8 cellular contexts compared by ENCODE assay signal in genomic region chr19:37468961-37469777, GRCh38. TPM values are rescaled to one million over a fixed set of nuclear protein-coding genes. Genes with fewer than 3 reads are reported as not detected.
DNase-seq lines count a peak whose midpoint lies in the region; ATAC-seq and TF ChIP-seq lines count a peak whose summit lies in the region.

TSS of gene ZNF570 (plus strand) at chr19:37469356. CDS start at chr19:37470355, 999 bp downstream.

- H3K4me1 Mint-ChIP-seq in activated CD4-positive, alpha-beta T cell treated with anti-CD3 and anti-CD28 coated beads, Interleukin-2, amount 10 ng/mL, durations not matched to agents 24 days and 14 days, result peaks cover 19% of the 10 kb centered on the region

- H3K4me3 ChIP-seq in coronary artery, result peak within 1 kb of the TSS; percentile 83

- H3K9me3 Mint-ChIP-seq in activated CD4-positive, alpha-beta T cell treated with anti-CD3 and anti-CD28 coated beads, Interleukin-2, amount 10 ng/mL, durations not matched to agents 24 days and 14 days, result peaks cover 16% of the 10 kb centered on the region

- ATAC-seq in HG03097 (IDR thresholded peaks at IDR 0.05; ENCODE audit: low FRiP score, unreplicated experiment), result peak; percentile 55
- ATAC-seq in left lobe of liver, result peak; percentile 86

- DNase-seq in SIG-M5 treated with dmso at 0.1 percent for 504 hours (lab: John Stamatoyannopoulos, UW; ENCODE audit: unreplicated experiment) (peak; percentile 22), SIG-M5 (lab: John Stamatoyannopoulos, UW) (no peak), NCI-H446 treated with DMSO at 0.1 percent for 48 hours (lab: John Stamatoyannopoulos, UW) (peak; percentile 65), coronary artery (ENCODE audit: low spot score) (peak; percentile 91), left lobe of liver (ENCODE audit: low spot score) (peak; percentile 92)
- DNase-seq in activated CD4-positive, alpha-beta T cell treated with anti-CD3 and anti-CD28 coated beads, Interleukin-2, amount 10 ng/mL, durations not matched to agents 24 days and 14 days, result peak; percentile 96
- DNase-seq in stimulated activated CD4-positive, alpha-beta T cell treated with anti-CD3 and anti-CD28 coated beads, Interleukin-1b, Interleukin-23, amount 100 ng/mL, for 48 hours, result peak; percentile 88

- H3K27ac ChIP-seq in coronary artery, result peak within 1 kb of the TSS; percentile 93 to 97

- peaks cover 38% of the 10 kb centered on the region for H3K36me3 Mint-ChIP-seq in activated CD4-positive, alpha-beta T cell treated with anti-CD3 and anti-CD28 coated beads, Interleukin-2, amount 10 ng/mL, durations not matched to agents 24 days and 14 days (ENCODE audit: low read depth)

- TF ChIP-seq CTCF in coronary artery (IDR thresholded peaks at IDR 0.05), result no peak

- peak within 1 kb of the TSS; percentile 90 for H3K4me3 Mint-ChIP-seq in activated CD4-positive, alpha-beta T cell treated with anti-CD3 and anti-CD28 coated beads, Interleukin-2, amount 10 ng/mL, durations not matched to agents 24 days and 14 days

- H3K27ac Mint-ChIP-seq in activated CD4-positive, alpha-beta T cell treated with anti-CD3 and anti-CD28 coated beads, Interleukin-2, amount 10 ng/mL, durations not matched to agents 24 days and 14 days, result peak within 1 kb of the TSS; percentile 93

- no peaks in the 10 kb centered on the region for H3K27me3 Mint-ChIP-seq in activated CD4-positive, alpha-beta T cell treated with anti-CD3 and anti-CD28 coated beads, Interleukin-2, amount 10 ng/mL, durations not matched to agents 24 days and 14 days

- intact Hi-C loops in activated CD4-positive, alpha-beta T cell treated with anti-CD3 and anti-CD28 coated beads, Interleukin-2, amount 10 ng/mL, durations not matched to agents 24 days and 14 days (cut with micrococcal nuclease), result loop anchor here (1.0 to 10.0 kb wide), 9 partner anchors 38 to 1354 kb away; partner anchors contain the start of genes OVOL3, POLR2I, TBCB and ZNF420

RNA-seq across cellular contexts. Expression of gene ZNF570, which starts in this region (rescaled TPM):
- 2.2 and 3.6 TPM in 2 replicates for total RNA-seq in activated CD4-positive, alpha-beta T cell treated with anti-CD3 and anti-CD28 coated beads, Interleukin-2, amount 10 ng/mL, durations not matched to agents 24 days and 14 days
- total RNA-seq in left lobe of liver, result 1.7 TPM
